ENCODE assay signal across 17 cellular contexts in the genomic region with DNA sequence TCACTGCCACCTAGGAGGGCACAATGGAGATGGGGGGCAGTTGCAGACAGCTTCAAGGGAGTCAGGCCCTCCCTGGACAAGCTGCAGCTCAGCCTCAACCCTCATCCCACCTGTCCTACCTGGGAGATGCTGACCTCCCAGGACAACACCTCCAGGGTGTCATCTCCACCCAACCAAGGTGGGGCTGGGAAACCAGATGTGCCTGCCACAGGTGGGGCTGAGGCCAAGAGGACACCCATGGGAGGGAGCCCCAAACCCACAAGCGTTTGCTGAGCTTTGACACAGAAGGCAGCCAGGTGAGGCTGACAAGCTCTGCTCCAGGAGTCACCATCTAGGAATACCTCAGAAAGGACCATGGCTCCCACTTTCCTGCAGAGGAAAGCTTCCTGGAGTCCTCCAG. TPM values are rescaled to one million over a fixed set of nuclear protein-coding genes. Genes with fewer than 3 reads are reported as not detected.
DNase-seq lines count a peak whose midpoint lies in the region; ATAC-seq, FAIRE-seq and TF ChIP-seq lines count a peak whose summit lies in the region.
"Had no signal": no experiment of that assay in that cellular context is flagged by ENCODE, and none has a peak within 500 bp of the region (broad histone marks: within the 10 kb centered on the region; RNA-seq: fewer than 3 reads in every experiment).

No MANE protein-coding gene starts in this region.

- DNase-seq in left ventricle myocardium inferior (no peak), right atrium auricular region (ENCODE audit: low spot score) (no peak), H1 (ENCODE audit: low read depth in 1 of 2, low spot score in 2 of 2) (no peak), trophoblast cell (no peak), inferior parietal cortex (ENCODE audit: extremely low spot score) (no peak)
- no peak for DNase-seq in CD4-positive, alpha-beta memory T cell
- DNase-seq: ACHN; CD8-positive, alpha-beta T cell; COR-L47; DND-41; GDM1; GOT3 had no signal

- H2BK12ac ChIP-seq in H1 (ENCODE audit: low read depth, low read length) (no peak overlapping the region), trophoblast cell (ENCODE audit: low read length) (peak overlapping the region; percentile 39)

- H3K27me3 Mint-ChIP-seq in CD4-positive, alpha-beta memory T cell, result no peaks in the 10 kb centered on the region
- H3K27me3 Mint-ChIP-seq: IgD-negative memory B cell had no signal

- H3K79me1 ChIP-seq in H1 (ENCODE audit: low read depth, low read length) (no peaks in the 10 kb centered on the region), trophoblast cell (ENCODE audit: low read length) (peaks cover 3% of the 10 kb centered on the region)

- H3K4ac ChIP-seq in H1 (replicated peaks; ENCODE audit: insufficient read length, low read depth, low read length), result no peak overlapping the region
- no peak overlapping the region for H3K4ac ChIP-seq in trophoblast cell (ENCODE audit: low read depth, low read length)

- TF ChIP-seq POLR2A in H1 (IDR thresholded peaks at IDR 0.05; ENCODE audit: control extremely low read depth in 1 of 2, low read depth in 2 of 2, low read length in 2 of 2), result no peak

- H4K91ac ChIP-seq in H1 (replicated peaks; ENCODE audit: insufficient read length, low read length) (peak overlapping the region; percentile 40), trophoblast cell (ENCODE audit: low read depth, low read length) (peak overlapping the region; percentile 8)

- no peak for FAIRE-seq in H1 (lab: Jason Lieb, UNC)
- FAIRE-seq: GM12892 had no signal

- no peak overlapping the region for H3K4me3 Mint-ChIP-seq in CD4-positive, alpha-beta memory T cell
- H3K4me3 Mint-ChIP-seq: CD8-positive, alpha-beta T cell; IgD-negative memory B cell had no signal

- no peaks in the 10 kb centered on the region for H4K20me1 ChIP-seq in H1 (replicated peaks in 1 of 2; ENCODE audit: control insufficient read depth in 1 of 2, insufficient read depth in 2 of 2, low read length in 2 of 2)

- H3K18ac ChIP-seq in H1 (ENCODE audit: extremely low read depth, low read length) (no peak overlapping the region), trophoblast cell (ENCODE audit: low read length) (no peak overlapping the region)

- no peak overlapping the region for H4K12ac ChIP-seq in trophoblast cell (ENCODE audit: low read depth, low read length)

- ATAC-seq in HG03378 (IDR thresholded peaks at IDR 0.05; ENCODE audit: unreplicated experiment), result no peak
- ATAC-seq: CD8-positive, alpha-beta T cell had no signal

- TF ChIP-seq CTCF in left ventricle myocardium inferior (IDR thresholded peaks at IDR 0.05; ENCODE audit: borderline replicate concordance) (no peak), right atrium auricular region (IDR thresholded peaks at IDR 0.05) (no peak), H1 (IDR thresholded peaks at IDR 0.05; ENCODE audit: control extremely low read depth in 1 of 3, insufficient read depth in 1 of 3, low read depth in 1 of 3, low read length in 3 of 3) (no peak)

- H3K27ac ChIP-seq in left ventricle myocardium inferior (replicated peaks) (peak overlapping the region; percentile 83), right atrium auricular region (no peak overlapping the region), H1 (ENCODE audit: low read depth, low read length) (no peak overlapping the region), trophoblast cell (ENCODE audit: low read depth, low read length) (no peak overlapping the region)
- no peak overlapping the region for H3K27ac ChIP-seq in CD4-positive, alpha-beta memory T cell (ENCODE audit: low read depth, low read length)
- H3K27ac ChIP-seq: C4-2B had no signal

- no peak for TF ChIP-seq RAD21 in H1 (IDR thresholded peaks at IDR 0.05 in 1 of 2, conservative IDR thresholded peaks at IDR 0.05 in 1 of 2; ENCODE audit: low read depth in 2 of 2, low read length in 2 of 2)

- CTCF ChIA-PET in H1 (lab: Charles Lee; ENCODE audit: partially characterized antibody), result interaction anchor here (1.5 to 2.2 kb wide), 2 partner anchors 9 to 28 kb away, joined by 4 to 7 read pairs; no protein-coding TSS in a partner anchor
- CTCF ChIA-PET in CD4-positive, alpha-beta memory T cell (lab: Charles Lee; ENCODE audit: partially characterized antibody), result no interaction called here

- WGBS in H1 (ENCODE audit: extremely low coverage in 1 of 2, insufficient coverage in 1 of 2, insufficient read length in 1 of 2, insufficient replicate concordance in 2 of 2, low coverage in 1 of 2, low lambda C conversion rate in 2 of 2, missing lambda C conversion rate in 1 of 2), 2 experiments, result 100% methylated on average over 1 of the region's 1 CpG; no CpG with 5 or more reads in 1 of the 2 experiments
- WGBS in trophoblast cell (ENCODE audit: extremely low coverage, insufficient coverage, insufficient read length), result no CpG with 5 or more reads among the region's 1 CpG

- H3K4me2 ChIP-seq in H1 (ENCODE audit: insufficient read depth in 1 of 2, low read depth in 2 of 2, low read length in 2 of 2), result no peak overlapping the region
- H3K4me2 ChIP-seq in trophoblast cell (ENCODE audit: low read length), result no peak overlapping the region

- no peak overlapping the region for H2BK120ac ChIP-seq in H1 (replicated peaks; ENCODE audit: low read depth, low read length)
- H2BK120ac ChIP-seq in trophoblast cell (ENCODE audit: insufficient read depth, low read length, poor library complexity), result no peak overlapping the region

- H3K4me3 ChIP-seq in left ventricle myocardium inferior (no peak overlapping the region), right atrium auricular region (no peak overlapping the region), H1 (ENCODE audit: extremely low read depth in 1 of 4, insufficient read depth in 2 of 4, low read depth in 3 of 4, low read length in 4 of 4) (no peak overlapping the region), trophoblast cell (ENCODE audit: low read depth, low read length) (no peak overlapping the region)
- no peak overlapping the region for H3K4me3 ChIP-seq in CD4-positive, alpha-beta memory T cell (ENCODE audit: low read length in 2 of 2)
- H3K4me3 ChIP-seq: HAP-1 had no signal

- H2BK15ac ChIP-seq in H1 (ENCODE audit: low read length), result peak overlapping the region; percentile 84; the same call in 1 of the 2 replicates

- no peaks in the 10 kb centered on the region for H3K36me3 ChIP-seq in left ventricle myocardium inferior
- no peaks in the 10 kb centered on the region for H3K36me3 ChIP-seq in right atrium auricular region
- H3K36me3 ChIP-seq in H1 (ENCODE audit: control insufficient read depth in 2 of 4, insufficient read depth in 4 of 4, low read length in 3 of 4), result no peaks in the 10 kb centered on the region
- no peaks in the 10 kb centered on the region for H3K36me3 ChIP-seq in trophoblast cell (ENCODE audit: control insufficient read depth in 1 of 2, insufficient read depth in 2 of 2, low read length in 2 of 2)
- H3K36me3 ChIP-seq in CD4-positive, alpha-beta memory T cell (ENCODE audit: insufficient read depth, low read length), result no peaks in the 10 kb centered on the region
- H3K36me3 ChIP-seq: HAP-1 had no signal

- H3K23ac ChIP-seq in H1 (ENCODE audit: insufficient read length) (no peak overlapping the region), trophoblast cell (ENCODE audit: low read length) (no peak overlapping the region)

- intact Hi-C loops in left ventricle myocardium inferior (cut with micrococcal nuclease), result no loop called here
- intact Hi-C loops in CD4-positive, alpha-beta memory T cell (cut with micrococcal nuclease), result no loop called here

- H3K9me3 ChIP-seq in left ventricle myocardium inferior (replicated peaks) (no peaks in the 10 kb centered on the region), right atrium auricular region (no peaks in the 10 kb centered on the region), H1 (ENCODE audit: insufficient read depth in 2 of 2, low read depth in 1 of 2, low read length in 1 of 2) (no peaks in the 10 kb centered on the region), trophoblast cell (ENCODE audit: insufficient read depth, low read depth, low read length) (peaks cover 2% of the 10 kb centered on the region)
- no peaks in the 10 kb centered on the region for H3K9me3 ChIP-seq in CD4-positive, alpha-beta memory T cell (ENCODE audit: control insufficient read depth in 1 of 2, low read length in 2 of 2)
- H3K9me3 ChIP-seq: HAP-1 had no signal

- H3K27me3 ChIP-seq in left ventricle myocardium inferior (ENCODE audit: low read depth) (no peaks in the 10 kb centered on the region), right atrium auricular region (no peaks in the 10 kb centered on the region), H1 (replicated peaks in 1 of 4; ENCODE audit: control insufficient read depth in 3 of 4, extremely low read depth in 1 of 4, insufficient read depth in 3 of 4, low read length in 3 of 4) (no peaks in the 10 kb centered on the region), trophoblast cell (ENCODE audit: insufficient read depth, low read length) (no peaks in the 10 kb centered on the region)
- H3K27me3 ChIP-seq in CD4-positive, alpha-beta memory T cell (ENCODE audit: insufficient read depth, low read length), result no peaks in the 10 kb centered on the region

- no peaks in the 10 kb centered on the region for H3K9me3 Mint-ChIP-seq in CD4-positive, alpha-beta memory T cell
- H3K9me3 Mint-ChIP-seq: CD8-positive, alpha-beta T cell; IgD-negative memory B cell had no signal

- no peak overlapping the region for H3K9ac ChIP-seq in H1 (replicated peaks in 1 of 4; ENCODE audit: extremely low read depth in 1 of 4, low read depth in 3 of 4, low read length in 3 of 4)
- no peak overlapping the region for H3K9ac ChIP-seq in trophoblast cell (ENCODE audit: low read length)

- H2AK5ac ChIP-seq in H1 (ENCODE audit: low read depth, low read length) (no peak overlapping the region), trophoblast cell (ENCODE audit: low read length) (no peak overlapping the region)

- no peak overlapping the region for H3K27ac Mint-ChIP-seq in CD4-positive, alpha-beta memory T cell
- H3K27ac Mint-ChIP-seq: CD8-positive, alpha-beta T cell; IgD-negative memory B cell had no signal

- H2AFZ ChIP-seq in H1 (ENCODE audit: low read length) (no peak overlapping the region), trophoblast cell (ENCODE audit: insufficient read depth, low read length, poor library complexity) (no peak overlapping the region)

- POLR2A ChIA-PET in H1 (lab: Charles Lee; ENCODE audit: partially characterized antibody), result interaction anchor here (3.1 kb wide), 1 partner anchor 32 kb away, joined by 12 read pairs; a partner anchor contains a TSS
- POLR2A ChIA-PET in CD4-positive, alpha-beta memory T cell (lab: Charles Lee; ENCODE audit: partially characterized antibody), result interaction anchor here (0.5 to 6.3 kb wide), 4 partner anchors 11 to 243 kb away, joined by 3 to 37 read pairs (median 4); no protein-coding TSS in a partner anchor

- H3K4me1 Mint-ChIP-seq in CD4-positive, alpha-beta memory T cell, result peaks cover 13 to 39% (median 25%) of the 10 kb centered on the region in 4 donors

- H2BK20ac ChIP-seq in H1 (ENCODE audit: low read length), result no peak overlapping the region

- H2BK5ac ChIP-seq in H1 (ENCODE audit: low read depth, low read length), result no peak overlapping the region
- H2BK5ac ChIP-seq in trophoblast cell (ENCODE audit: low read depth, low read length, poor library complexity), result no peak overlapping the region

- H3K4me1 ChIP-seq in left ventricle myocardium inferior (peaks cover 54% of the 10 kb centered on the region), right atrium auricular region (peaks cover 0 to 53% of the 10 kb centered on the region in 2 donors), H1 (replicated peaks in 1 of 4; ENCODE audit: control insufficient read depth in 3 of 4, insufficient read depth in 4 of 4, low read length in 3 of 4) (peaks cover 2 to 12% (median 7%) of the 10 kb centered on the region in 4 experiments; a peak in 6 of 7 replicates), trophoblast cell (ENCODE audit: control insufficient read depth in 1 of 2, insufficient read depth in 2 of 2, low read length in 2 of 2) (peaks cover 4 to 11% of the 10 kb centered on the region in 2 experiments)
- H3K4me1 ChIP-seq in CD4-positive, alpha-beta memory T cell (ENCODE audit: insufficient read depth, low read length), result peaks cover 23% of the 10 kb centered on the region
- H3K4me1 ChIP-seq: HAP-1 had no signal

- no peaks in the 10 kb centered on the region for H3K36me3 Mint-ChIP-seq in CD4-positive, alpha-beta memory T cell
- H3K36me3 Mint-ChIP-seq: CD8-positive, alpha-beta T cell had no signal

- no peak overlapping the region for H4K5ac ChIP-seq in H1 (ENCODE audit: insufficient read length, low read depth, low read length)

- H3K79me2 ChIP-seq in H1 (ENCODE audit: control insufficient read depth in 1 of 2, insufficient read depth in 2 of 2, low read length in 2 of 2) (no peaks in the 10 kb centered on the region), trophoblast cell (ENCODE audit: control insufficient read depth, insufficient read depth, low read length, poor library complexity) (no peaks in the 10 kb centered on the region)

- H3K23me2 ChIP-seq in H1 (ENCODE audit: low read depth, low read length), result no peaks in the 10 kb centered on the region

- H3K56ac ChIP-seq in H1 (replicated peaks; ENCODE audit: insufficient read length, low read depth, low read length), result no peak overlapping the region

- H4K8ac ChIP-seq in H1 (ENCODE audit: extremely low read depth, insufficient read depth, low read length), result no peak overlapping the region; the same call in 1 of the 2 replicates
- H4K8ac ChIP-seq in trophoblast cell (ENCODE audit: low read depth, low read length), result no peak overlapping the region

- TF ChIP-seq EP300 in H1 (IDR thresholded peaks at IDR 0.05; ENCODE audit: borderline replicate concordance in 1 of 2, low read depth in 2 of 2, low read length in 2 of 2), result no peak

- H3K14ac ChIP-seq in H1 (ENCODE audit: insufficient read length), result no peak overlapping the region
- no peak overlapping the region for H3K14ac ChIP-seq in trophoblast cell (ENCODE audit: low read length)

RNA-seq across cellular contexts. Expression of a gene that starts 31.5 kb away (rescaled TPM):
- total RNA-seq in left ventricle myocardium inferior, result 48.0 TPM
- 100 to 1,000 TPM in 1 of 2 donors, 10 to 100 TPM in 1; 66.6 to 276 TPM for total RNA-seq in right atrium auricular region
- total RNA-seq in H1 (2021; fragmentation: NEBNext Ultra II Directional; extraction: Animal tissue kit (Norgen Biotek cat#: 25700)), result 132 TPM in 2 replicates
- 80.4 and 136 TPM in 2 replicates for polyA plus RNA-seq in H1 (2011; rRNA removed)
- 61.9 TPM for polyA plus RNA-seq in H1 (2011; cell fraction: cytosol; rRNA removed)
- polyA plus RNA-seq in H1 (2011; cell fraction: nucleus; rRNA removed), result 90.3 TPM
- 89.6 to 126 TPM (median 117 TPM) in 4 replicates for polyA plus RNA-seq in H1 (2012, experiment 1 of 2)
- polyA plus RNA-seq in H1 (2012, experiment 2 of 2), result 56.1 TPM
- polyA plus RNA-seq in H1 (2013, experiment 1 of 2), result 127 TPM
- polyA plus RNA-seq in H1 (2013, experiment 2 of 2), result 135 TPM
- 19.5 and 20.6 TPM in 2 replicates for polyA minus RNA-seq in H1 (2011; rRNA and poly(A)+ RNA removed)
- polyA minus RNA-seq in H1 (2011; cell fraction: cytosol; rRNA and poly(A)+ RNA removed), result 132 TPM
- polyA minus RNA-seq in H1 (2011; cell fraction: nucleus; rRNA and poly(A)+ RNA removed), result 67.3 TPM
- polyA plus RNA-seq in trophoblast cell (2013), result 487 and 493 TPM in 2 replicates
- 100 to 1,000 TPM; 227 to 242 TPM for total RNA-seq in CD4-positive, alpha-beta memory T cell
- 100 to 1,000 TPM in 1 of 2 donors, 10 to 100 TPM in 1; 60.3 to 127 TPM for polyA plus RNA-seq in CD4-positive, alpha-beta memory T cell
